1 cellular context compared by ENCODE assay signal in the genomic region with DNA sequence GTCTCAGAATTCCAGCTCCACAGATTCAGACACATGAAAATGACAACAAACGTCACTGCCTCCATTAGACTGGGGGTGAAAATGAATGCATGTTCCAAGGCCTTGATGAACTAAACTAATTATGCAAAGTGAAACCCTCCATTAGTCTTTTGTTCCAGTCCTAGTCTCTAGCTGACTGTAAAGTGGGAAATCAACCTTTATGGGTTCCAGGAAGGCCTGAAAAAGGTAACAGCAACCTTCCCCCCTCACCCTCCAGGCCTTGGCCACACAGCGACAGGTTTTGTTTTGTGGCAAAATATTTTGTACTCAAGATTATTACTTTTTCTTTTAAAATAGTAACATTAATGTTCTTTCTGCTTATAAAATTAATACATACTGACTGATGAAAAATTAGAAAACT.
TF ChIP-seq lines count a peak whose summit lies in the region.

No MANE protein-coding gene starts in this region.

TF ChIP-seq in SK-N-SH, 30 proteins besides CTCF, POLR2A, EP300 and RAD21:
- TF ChIP-seq, protein P1, sequence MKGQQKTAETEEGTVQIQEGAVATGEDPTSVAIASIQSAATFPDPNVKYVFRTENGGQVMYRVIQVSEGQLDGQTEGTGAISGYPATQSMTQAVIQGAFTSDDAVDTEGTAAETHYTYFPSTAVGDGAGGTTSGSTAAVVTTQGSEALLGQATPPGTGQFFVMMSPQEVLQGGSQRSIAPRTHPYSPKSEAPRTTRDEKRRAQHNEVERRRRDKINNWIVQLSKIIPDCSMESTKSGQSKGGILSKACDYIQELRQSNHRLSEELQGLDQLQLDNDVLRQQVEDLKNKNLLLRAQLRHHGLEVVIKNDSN (IDR thresholded peaks at IDR 0.05; ENCODE audit: borderline replicate concordance, low read depth), result no peak
- TF ChIP-seq, protein P2, sequence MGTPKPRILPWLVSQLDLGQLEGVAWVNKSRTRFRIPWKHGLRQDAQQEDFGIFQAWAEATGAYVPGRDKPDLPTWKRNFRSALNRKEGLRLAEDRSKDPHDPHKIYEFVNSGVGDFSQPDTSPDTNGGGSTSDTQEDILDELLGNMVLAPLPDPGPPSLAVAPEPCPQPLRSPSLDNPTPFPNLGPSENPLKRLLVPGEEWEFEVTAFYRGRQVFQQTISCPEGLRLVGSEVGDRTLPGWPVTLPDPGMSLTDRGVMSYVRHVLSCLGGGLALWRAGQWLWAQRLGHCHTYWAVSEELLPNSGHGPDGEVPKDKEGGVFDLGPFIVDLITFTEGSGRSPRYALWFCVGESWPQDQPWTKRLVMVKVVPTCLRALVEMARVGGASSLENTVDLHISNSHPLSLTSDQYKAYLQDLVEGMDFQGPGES (IDR thresholded peaks at IDR 0.05; ENCODE audit: low read depth, low read length), result no peak
